8 cellular contexts compared by ENCODE assay signal in the genomic region with DNA sequence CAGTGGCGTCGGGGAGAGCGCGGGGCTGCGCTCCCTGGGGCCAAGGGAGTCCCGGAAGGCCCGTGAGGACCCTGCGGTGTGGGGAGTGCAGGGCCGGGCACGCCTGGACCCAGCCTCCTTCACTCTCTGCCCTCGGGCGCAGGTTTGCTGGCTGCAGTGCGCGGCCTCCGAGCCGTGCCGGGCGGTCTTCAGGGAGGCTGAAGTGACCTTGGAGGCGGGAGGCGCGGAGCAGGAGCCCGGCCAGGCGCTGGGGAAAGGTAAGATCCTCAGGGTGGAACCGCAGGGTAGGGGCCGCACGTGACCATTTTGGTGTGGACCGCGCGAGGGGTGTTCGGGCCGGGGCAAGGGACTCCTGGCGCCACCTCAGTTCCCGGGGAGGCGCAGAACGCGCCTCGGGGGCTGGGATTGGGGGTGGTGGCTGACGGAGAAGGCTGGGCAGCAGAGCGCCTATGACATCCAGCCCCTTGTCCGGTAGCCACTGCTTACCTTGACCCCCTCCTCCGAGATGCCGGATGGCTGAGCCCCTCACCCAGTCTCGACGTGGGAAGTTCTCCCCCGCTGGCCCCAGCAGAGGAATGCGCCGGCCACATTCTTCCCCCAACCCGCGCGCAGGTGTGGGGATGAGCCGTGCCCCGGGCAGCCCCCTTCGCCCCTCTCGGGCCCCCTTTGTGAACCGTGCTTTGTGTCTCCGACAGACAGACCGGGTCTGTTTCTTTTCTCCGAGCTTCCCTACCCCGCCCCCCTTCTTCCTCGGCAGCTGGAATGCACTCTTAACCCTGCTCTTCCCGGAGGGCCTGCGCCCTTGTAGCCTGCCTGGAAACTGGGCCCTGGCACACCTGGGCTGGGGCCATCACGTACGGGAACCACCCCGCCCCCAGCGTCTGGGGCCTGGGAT. TPM values are rescaled to one million over a fixed set of nuclear protein-coding genes. Genes with fewer than 3 reads are reported as not detected.
DNase-seq lines count a peak whose midpoint lies in the region.

No MANE protein-coding gene starts in this region.

- H3K4me1 ChIP-seq in endocrine pancreas (ENCODE audit: control insufficient read depth, insufficient read depth, low read length) (no peaks in the 10 kb centered on the region), neuron (ENCODE audit: insufficient read depth, low read length) (peaks cover 21% of the 10 kb centered on the region)

- peak overlapping the region; percentile 83 for H2AFZ ChIP-seq in neuron (ENCODE audit: low read depth, low read length)

- H3K36me3 ChIP-seq in endocrine pancreas (ENCODE audit: control insufficient read depth, insufficient read depth, low read length) (no peaks in the 10 kb centered on the region), neuron (ENCODE audit: insufficient read depth, low read length) (no peaks in the 10 kb centered on the region)

- DNase-seq in COLO668 (lab: John Stamatoyannopoulos, UW; ENCODE audit: unreplicated experiment) = peak; percentile 30
- peak; percentile 31 for DNase-seq in M059J (ENCODE audit: low read depth)
- DNase-seq in NCI-H1092 (lab: John Stamatoyannopoulos, UW) = no peak
- no peak for DNase-seq in A172 (ENCODE audit: low spot score)
- no peak for DNase-seq in activated CD4-positive, CD25-positive, alpha-beta regulatory T cell (lab: John Stamatoyannopoulos, UW)
- no peak for DNase-seq in NCI-H2196 (lab: John Stamatoyannopoulos, UW; ENCODE audit: unreplicated experiment)

- H3K4me3 ChIP-seq in endocrine pancreas (ENCODE audit: control insufficient read depth, insufficient read depth, low read length) = no peak overlapping the region
- peak overlapping the region; percentile 55 for H3K4me3 ChIP-seq in neuron (ENCODE audit: low read length)

- peak overlapping the region; percentile 66 for H3K9ac ChIP-seq in endocrine pancreas (ENCODE audit: control insufficient read depth, insufficient read depth, low read length)

- H3K9me3 ChIP-seq in endocrine pancreas (ENCODE audit: control insufficient read depth, low read length) (no peaks in the 10 kb centered on the region), neuron (ENCODE audit: low read length) (no peaks in the 10 kb centered on the region)

- H3K27me3 ChIP-seq in endocrine pancreas (ENCODE audit: control insufficient read depth, insufficient read depth, low read length) = peaks cover 3% of the 10 kb centered on the region
- no peaks in the 10 kb centered on the region for H3K27me3 ChIP-seq in neuron (ENCODE audit: insufficient read depth, low read length)

RNA-seq across cellular contexts. Expression of gene CDH3, which starts 0.6 kb away (rescaled TPM):
- 3.1 and 3.9 TPM in 2 replicates for total RNA-seq in M059J (2014; rRNA removed; shearing (Covaris generic))
- 0.07 and 0.34 TPM in 2 replicates for total RNA-seq in A172 (2014; rRNA removed; shearing (Covaris generic))

Comparison
In these comparisons a context has a peak if more than half of its experiments do, and no peak if none do; other contexts are left out.
1. DNase-seq: peak in COLO668 (single experiment) and M059J (single experiment); none in NCI-H1092 (single experiment), A172 (single experiment), activated CD4-positive, CD25-positive, alpha-beta regulatory T cell (0 of 4) and NCI-H2196 (single experiment).